Comparison of ENCODE assay signal across 24 cellular contexts in the genomic region with DNA sequence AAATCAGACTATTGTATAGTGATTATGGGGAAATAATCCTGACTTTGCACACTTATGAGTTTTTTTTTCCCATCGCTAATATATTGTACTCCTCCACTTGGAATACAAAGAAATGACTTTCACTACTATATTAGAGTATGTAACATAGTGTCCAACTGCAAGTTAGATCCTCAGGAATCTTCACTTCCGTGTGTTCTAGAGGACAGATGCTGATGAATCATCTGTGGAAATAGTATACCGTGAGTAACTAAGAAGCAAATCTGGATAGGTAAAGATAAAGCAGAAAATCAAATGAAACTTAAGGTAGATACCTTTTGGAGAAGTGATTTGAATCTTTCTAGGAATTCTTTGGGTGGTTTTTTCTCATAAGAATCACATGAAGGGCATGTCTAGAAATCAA. TPM values are rescaled to one million over a fixed set of nuclear protein-coding genes. Genes with fewer than 3 reads are reported as not detected.
"Had no signal": no experiment of that assay in that cellular context is flagged by ENCODE, and none has a peak within 500 bp of the region (broad histone marks: within the 10 kb centered on the region; RNA-seq: fewer than 3 reads in every experiment).

No MANE protein-coding gene starts in this region.

- H3K27ac ChIP-seq: body of pancreas, left ventricle myocardium inferior, tibial artery had no signal

- H3K9me3 ChIP-seq: body of pancreas, left ventricle myocardium inferior, tibial artery had no signal

- H3K27ac Mint-ChIP-seq: activated naive CD4-positive, alpha-beta T cell treated with anti-CD3 and anti-CD28 coated beads, Interleukin-2, amount 50 U/mL, for 24 hours; dendritic cell treated with granulocyte-macrophage colony-stimulating factor and Interleukin-4, amounts not matched to agents 40 ng/mL and 50 ng/mL, for 4 days; effector memory CD8-positive, alpha-beta T cell; memory B cell; natural killer cell; stimulated activated naive B cell treated with anti-CD40 and anti-IgM and Interleukin-4, amounts not matched to agents 10 μg/mL and 1 μg/mL and 100 μg/mL, for 72 hours; T-cell had no signal

- H3K9me3 Mint-ChIP-seq: activated naive CD4-positive, alpha-beta T cell treated with anti-CD3 and anti-CD28 coated beads, Interleukin-2, amount 50 U/mL, for 24 hours; dendritic cell treated with granulocyte-macrophage colony-stimulating factor and Interleukin-4, amounts not matched to agents 40 ng/mL and 50 ng/mL, for 4 days; effector memory CD8-positive, alpha-beta T cell; memory B cell; natural killer cell; stimulated activated naive B cell treated with anti-CD40 and anti-IgM and Interleukin-4, amounts not matched to agents 10 μg/mL and 1 μg/mL and 100 μg/mL, for 72 hours; T-cell had no signal

- H3K27me3 ChIP-seq: body of pancreas, tibial artery had no signal

- H3K4me1 Mint-ChIP-seq: memory B cell; natural killer cell; stimulated activated naive B cell treated with anti-CD40 and anti-IgM and Interleukin-4, amounts not matched to agents 10 μg/mL and 1 μg/mL and 100 μg/mL, for 72 hours had no signal

- FAIRE-seq: urothelium cell line had no signal

- DNase-seq: activated CD4-positive, alpha-beta T cell treated with anti-CD3 and anti-CD28 coated beads, Interleukin-2, amount 50 U/mL, for 48 hours; activated T-cell treated with anti-CD3 and anti-CD28 coated beads, Interleukin-2, amount 50 U/mL, for 1 hour; amniotic stem cell; body of pancreas; cerebellar nuclear complex; effector memory CD8-positive, alpha-beta T cell; kidney; left ventricle myocardium inferior; natural killer cell; retina; stimulated activated CD4-positive, alpha-beta T cell treated with anti-CD3 and anti-CD28 coated beads, Interleukin-15, amount 100 ng/mL, for 24 hours; stimulated activated CD4-positive, alpha-beta T cell treated with anti-CD3 and anti-CD28 coated beads, Interleukin-4, amount 100 ng/mL, for 1 hour; stimulated activated naive B cell treated with anti-CD40 and anti-IgM and Interleukin-4, amounts not matched to agents 10 μg/mL and 1 μg/mL and 100 μg/mL, for 72 hours; T-cell; T-helper 9 cell; tibial artery had no signal

- H3K36me3 Mint-ChIP-seq: memory B cell; natural killer cell; stimulated activated naive B cell treated with anti-CD40 and anti-IgM and Interleukin-4, amounts not matched to agents 10 μg/mL and 1 μg/mL and 100 μg/mL, for 72 hours; T-cell had no signal

- H3K4me3 ChIP-seq: body of pancreas, left ventricle myocardium inferior, tibial artery had no signal

- H3K4me3 Mint-ChIP-seq: activated naive CD4-positive, alpha-beta T cell treated with anti-CD3 and anti-CD28 coated beads, Interleukin-2, amount 50 U/mL, for 24 hours; dendritic cell treated with granulocyte-macrophage colony-stimulating factor and Interleukin-4, amounts not matched to agents 40 ng/mL and 50 ng/mL, for 4 days; effector memory CD8-positive, alpha-beta T cell; memory B cell; natural killer cell; stimulated activated naive B cell treated with anti-CD40 and anti-IgM and Interleukin-4, amounts not matched to agents 10 μg/mL and 1 μg/mL and 100 μg/mL, for 72 hours; T-cell had no signal

- H3K27me3 Mint-ChIP-seq: activated naive CD4-positive, alpha-beta T cell treated with anti-CD3 and anti-CD28 coated beads, Interleukin-2, amount 50 U/mL, for 24 hours; dendritic cell treated with granulocyte-macrophage colony-stimulating factor and Interleukin-4, amounts not matched to agents 40 ng/mL and 50 ng/mL, for 4 days had no signal

- H3K4me1 ChIP-seq: body of pancreas, left ventricle myocardium inferior had no signal

- ATAC-seq: body of pancreas; effector memory CD8-positive, alpha-beta T cell; natural killer cell; stimulated activated naive B cell treated with anti-CD40 and anti-IgM and Interleukin-4, amounts not matched to agents 10 μg/mL and 1 μg/mL and 100 μg/mL, for 72 hours; T-cell had no signal

- H3K36me3 ChIP-seq: left ventricle myocardium inferior, tibial artery had no signal

RNA-seq across cellular contexts. Expression of gene IL21, which starts 8.3 kb away (rescaled TPM):
- total RNA-seq: body of pancreas, epithelial cell of proximal tubule, kidney, left ventricle myocardium inferior, mucosa of gallbladder, natural killer cell, skeletal muscle tissue, subcutaneous adipose tissue had no signal
